17 cellular contexts compared by ENCODE assay signal in the genomic region with DNA sequence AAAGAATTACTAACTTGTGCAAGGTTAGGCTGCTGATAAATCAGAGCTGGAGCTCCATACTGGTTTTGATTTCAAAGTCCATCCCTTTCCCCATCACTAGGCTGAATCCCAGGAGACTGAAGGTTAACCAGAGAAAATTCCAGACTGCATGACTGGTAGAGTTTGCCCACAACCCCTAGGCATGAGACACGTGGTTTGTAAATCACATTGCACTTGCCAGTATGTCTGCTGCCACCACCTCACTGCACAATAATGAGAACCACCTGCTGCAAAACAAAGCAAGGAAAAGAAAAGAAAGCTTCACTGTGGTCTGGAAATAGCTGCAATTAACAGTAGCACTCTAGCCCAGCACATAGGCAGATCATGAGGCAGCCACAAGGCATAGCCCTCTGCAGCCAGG.
"Had no signal": no experiment of that assay in that cellular context is flagged by ENCODE, and none has a peak within 500 bp of the region (broad histone marks: within the 10 kb centered on the region; RNA-seq: fewer than 3 reads in every experiment).

No MANE protein-coding gene starts in this region.

- DNase-seq: activated CD4-positive, alpha-beta T cell treated with anti-CD3 and anti-CD28 coated beads, Interleukin-2, amount 50 U/mL, for 4 hours; activated CD4-positive, CD25-positive, alpha-beta regulatory T cell treated with anti-CD3 and anti-CD28 coated beads, Interleukin-2, amount 50 U/mL, for 72 hours; activated CD8-positive, alpha-beta memory T cell treated with anti-CD3 and anti-CD28 coated beads, Interleukin-2, amount 10 ng/mL, durations not matched to agents 7 days and 5 days; activated effector memory CD4-positive, alpha-beta T cell treated with Interleukin-2 at 50 U/mL for 16 hours; activated T-cell treated with anti-CD3 and anti-CD28 coated beads, Interleukin-2, amount 50 U/mL, for 24 hours; effector CD4-positive, alpha-beta T cell; head of caudate nucleus; left colon; naive thymus-derived CD8-positive, alpha-beta T cell; occipital lobe; right cardiac atrium; spleen; stimulated activated CD4-positive, alpha-beta T cell treated with anti-CD3 and anti-CD28 coated beads, Interleukin-1b, Interleukin-23, amount 100 ng/mL, for 48 hours; substantia nigra; trophoblast cell had no signal

- ATAC-seq: activated CD8-positive, alpha-beta memory T cell treated with anti-CD3 and anti-CD28 coated beads, Interleukin-2, amount 10 ng/mL, durations not matched to agents 7 days and 5 days; left colon; naive thymus-derived CD8-positive, alpha-beta T cell; right cardiac atrium; stimulated activated memory B cell treated with anti-CD40 and anti-IgM and Interleukin-4, amounts not matched to agents 10 μg/mL and 1 μg/mL and 100 μg/mL, for 72 hours had no signal

- FAIRE-seq: colon had no signal

- H3K4me3 ChIP-seq: spleen had no signal
